Comparison of ENCODE assay signal across 8 cellular contexts in the genomic region with DNA sequence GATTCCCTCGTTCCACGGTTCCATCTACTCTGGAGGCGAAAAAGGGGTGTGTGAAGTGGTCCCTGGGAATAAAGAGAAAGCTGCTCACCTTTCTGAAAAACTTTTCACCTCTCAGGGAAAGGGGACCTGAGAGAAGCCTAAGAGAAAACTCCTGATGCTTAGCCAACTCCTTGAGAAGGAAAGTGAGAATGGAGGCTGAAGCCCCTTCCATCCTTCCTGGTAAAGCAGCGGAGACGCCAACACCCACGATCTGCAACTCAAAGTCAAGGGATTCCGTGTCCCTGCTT.
DNase-seq lines count a peak whose midpoint lies in the region; ATAC-seq, FAIRE-seq and TF ChIP-seq lines count a peak whose summit lies in the region.

No MANE protein-coding gene starts in this region.

- WGBS in liver, result 17% methylated on average over 7 of the region's 7 CpGs
- WGBS in thymus, result 39% methylated on average over 7 of the region's 7 CpGs

- TF ChIP-seq CTCF in astrocyte (IDR thresholded peaks at IDR 0.05; ENCODE audit: insufficient read depth, low read depth, low read length), result no peak
- TF ChIP-seq CTCF in liver (IDR thresholded peaks at IDR 0.05; ENCODE audit: low read depth, low read length, missing input control), result no peak

- peak overlapping the region; percentile 73 for H3K4me3 Mint-ChIP-seq in activated T-cell treated with anti-CD3 and anti-CD28 coated beads, Interleukin-2, amount 50 U/mL, for 24 hours
- H3K4me3 Mint-ChIP-seq in astrocyte (ENCODE audit: unreplicated experiment), result peak overlapping the region; percentile 56

- H3K36me3 Mint-ChIP-seq in activated T-cell treated with anti-CD3 and anti-CD28 coated beads, Interleukin-2, amount 50 U/mL, for 24 hours (ENCODE audit: low read depth), result peaks cover 10% of the 10 kb centered on the region
- no peaks in the 10 kb centered on the region for H3K36me3 Mint-ChIP-seq in astrocyte (ENCODE audit: low read depth, unreplicated experiment)

- peak overlapping the region; percentile 96 for H3K27ac ChIP-seq in astrocyte (ENCODE audit: low read depth, low read length)
- peak overlapping the region; percentile 92 to 94 for H3K27ac ChIP-seq in liver (ENCODE audit: low read depth in 1 of 2, low read length in 2 of 2)
- peak overlapping the region; percentile 88 for H3K27ac ChIP-seq in thymus (ENCODE audit: low read depth)

- H3K4me1 ChIP-seq in astrocyte (ENCODE audit: insufficient read depth, low read length), result peaks cover 51% of the 10 kb centered on the region
- peaks cover 9 to 42% (median 34%) of the 10 kb centered on the region in 4 donors for H3K4me1 ChIP-seq in liver (ENCODE audit: control insufficient read depth in 4 of 4, insufficient read depth in 4 of 4, low read length in 3 of 4)
- peaks cover 41% of the 10 kb centered on the region for H3K4me1 ChIP-seq in thymus (ENCODE audit: control insufficient read depth, insufficient read depth, low read length)

- H2AFZ ChIP-seq in astrocyte (ENCODE audit: low read depth, low read length), result peak overlapping the region; percentile 57

- FAIRE-seq in astrocyte (lab: Jason Lieb, UNC), result no peak

- peaks cover 64% of the 10 kb centered on the region for H3K4me1 Mint-ChIP-seq in activated T-cell treated with anti-CD3 and anti-CD28 coated beads, Interleukin-2, amount 50 U/mL, for 24 hours (ENCODE audit: low read depth)
- H3K4me1 Mint-ChIP-seq in astrocyte (ENCODE audit: low read depth, unreplicated experiment), result peaks cover 37% of the 10 kb centered on the region

- no peaks in the 10 kb centered on the region for H3K9me3 Mint-ChIP-seq in activated T-cell treated with anti-CD3 and anti-CD28 coated beads, Interleukin-2, amount 50 U/mL, for 24 hours
- H3K9me3 Mint-ChIP-seq in astrocyte (ENCODE audit: unreplicated experiment), result no peaks in the 10 kb centered on the region

- H3K27me3 Mint-ChIP-seq in activated T-cell treated with anti-CD3 and anti-CD28 coated beads, Interleukin-2, amount 50 U/mL, for 24 hours, result no peaks in the 10 kb centered on the region
- H3K27me3 Mint-ChIP-seq in astrocyte (ENCODE audit: low read depth, unreplicated experiment), result peaks cover 17% of the 10 kb centered on the region

- H3K27ac Mint-ChIP-seq in activated T-cell treated with anti-CD3 and anti-CD28 coated beads, Interleukin-2, amount 50 U/mL, for 24 hours, result peak overlapping the region; percentile 97
- H3K27ac Mint-ChIP-seq in astrocyte (ENCODE audit: unreplicated experiment), result no peak overlapping the region

- H3K27me3 ChIP-seq in astrocyte (ENCODE audit: insufficient read depth, low read length), result no peaks in the 10 kb centered on the region
- no peaks in the 10 kb centered on the region for H3K27me3 ChIP-seq in liver (ENCODE audit: control insufficient read depth in 4 of 4, insufficient read depth in 4 of 4, low read length in 3 of 4)
- no peaks in the 10 kb centered on the region for H3K27me3 ChIP-seq in thymus (ENCODE audit: control insufficient read depth, insufficient read depth)

- H3K9ac ChIP-seq in astrocyte (ENCODE audit: low read length) (peak overlapping the region; percentile 67), liver (ENCODE audit: low read depth in 1 of 2, low read length in 2 of 2) (peak overlapping the region; percentile 59 to 89)

- DNase-seq in activated T-cell treated with anti-CD3 and anti-CD28 coated beads, Interleukin-2, amount 50 U/mL, for 24 hours, result no peak
- DNase-seq in activated T-cell treated with anti-CD3 and anti-CD28 coated beads for 4 hours (no peak), astrocyte (ENCODE audit: low read depth) (no peak), dedifferentiated amniotic fluid mesenchymal stem cell (ENCODE audit: extremely low spot score) (no peak), NCI-H2081 treated with DMSO at 0.1 percent for 48 hours (lab: John Stamatoyannopoulos, UW) (no peak)

- no peak for ATAC-seq in GM19324 (IDR thresholded peaks at IDR 0.05; ENCODE audit: low FRiP score, unreplicated experiment)

- H3K4me3 ChIP-seq in astrocyte (ENCODE audit: insufficient read depth, low read depth, low read length) (peak overlapping the region; percentile 47), liver (ENCODE audit: low read depth in 1 of 3, low read length in 3 of 3) (peak overlapping the region; percentile 21 to 64 (median 41)), thymus (ENCODE audit: low read length) (peak overlapping the region; percentile 57)

- TF ChIP-seq RAD21 in liver (IDR thresholded peaks at IDR 0.05), result no peak

- H3K36me3 ChIP-seq in astrocyte (ENCODE audit: insufficient read depth, low read length) (no peaks in the 10 kb centered on the region), liver (ENCODE audit: control insufficient read depth in 4 of 4, insufficient read depth in 3 of 4, low read depth in 1 of 4, low read length in 3 of 4) (no peaks in the 10 kb centered on the region), thymus (ENCODE audit: control insufficient read depth, insufficient read depth) (no peaks in the 10 kb centered on the region)

- no peaks in the 10 kb centered on the region for H3K79me2 ChIP-seq in astrocyte (ENCODE audit: insufficient read depth, low read length)

- H3K9me3 ChIP-seq in astrocyte (ENCODE audit: insufficient read depth, low read depth, low read length) (no peaks in the 10 kb centered on the region), liver (ENCODE audit: control insufficient read depth in 4 of 4, low read length in 3 of 4) (no peaks in the 10 kb centered on the region), thymus (ENCODE audit: control insufficient read depth) (no peaks in the 10 kb centered on the region)

- H4K20me1 ChIP-seq in astrocyte (ENCODE audit: insufficient read depth, low read length), result no peaks in the 10 kb centered on the region

- H3K4me2 ChIP-seq in astrocyte (ENCODE audit: low read length), result peak overlapping the region; percentile 89

TF ChIP-seq in liver, 16 proteins besides CTCF, POLR2A, EP300 and RAD21:
- TF ChIP-seq, protein P1, sequence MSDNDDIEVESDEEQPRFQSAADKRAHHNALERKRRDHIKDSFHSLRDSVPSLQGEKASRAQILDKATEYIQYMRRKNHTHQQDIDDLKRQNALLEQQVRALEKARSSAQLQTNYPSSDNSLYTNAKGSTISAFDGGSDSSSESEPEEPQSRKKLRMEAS (IDR thresholded peaks at IDR 0.05), result no peak
- TF ChIP-seq YY1 (IDR thresholded peaks at IDR 0.05), result no peak
- TF ChIP-seq JUND (IDR thresholded peaks at IDR 0.05), result no peak
- TF ChIP-seq FOXA2 (IDR thresholded peaks at IDR 0.05), result no peak
- TF ChIP-seq, protein P2, sequence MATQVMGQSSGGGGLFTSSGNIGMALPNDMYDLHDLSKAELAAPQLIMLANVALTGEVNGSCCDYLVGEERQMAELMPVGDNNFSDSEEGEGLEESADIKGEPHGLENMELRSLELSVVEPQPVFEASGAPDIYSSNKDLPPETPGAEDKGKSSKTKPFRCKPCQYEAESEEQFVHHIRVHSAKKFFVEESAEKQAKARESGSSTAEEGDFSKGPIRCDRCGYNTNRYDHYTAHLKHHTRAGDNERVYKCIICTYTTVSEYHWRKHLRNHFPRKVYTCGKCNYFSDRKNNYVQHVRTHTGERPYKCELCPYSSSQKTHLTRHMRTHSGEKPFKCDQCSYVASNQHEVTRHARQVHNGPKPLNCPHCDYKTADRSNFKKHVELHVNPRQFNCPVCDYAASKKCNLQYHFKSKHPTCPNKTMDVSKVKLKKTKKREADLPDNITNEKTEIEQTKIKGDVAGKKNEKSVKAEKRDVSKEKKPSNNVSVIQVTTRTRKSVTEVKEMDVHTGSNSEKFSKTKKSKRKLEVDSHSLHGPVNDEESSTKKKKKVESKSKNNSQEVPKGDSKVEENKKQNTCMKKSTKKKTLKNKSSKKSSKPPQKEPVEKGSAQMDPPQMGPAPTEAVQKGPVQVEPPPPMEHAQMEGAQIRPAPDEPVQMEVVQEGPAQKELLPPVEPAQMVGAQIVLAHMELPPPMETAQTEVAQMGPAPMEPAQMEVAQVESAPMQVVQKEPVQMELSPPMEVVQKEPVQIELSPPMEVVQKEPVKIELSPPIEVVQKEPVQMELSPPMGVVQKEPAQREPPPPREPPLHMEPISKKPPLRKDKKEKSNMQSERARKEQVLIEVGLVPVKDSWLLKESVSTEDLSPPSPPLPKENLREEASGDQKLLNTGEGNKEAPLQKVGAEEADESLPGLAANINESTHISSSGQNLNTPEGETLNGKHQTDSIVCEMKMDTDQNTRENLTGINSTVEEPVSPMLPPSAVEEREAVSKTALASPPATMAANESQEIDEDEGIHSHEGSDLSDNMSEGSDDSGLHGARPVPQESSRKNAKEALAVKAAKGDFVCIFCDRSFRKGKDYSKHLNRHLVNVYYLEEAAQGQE (IDR thresholded peaks at IDR 0.05), result no peak
- TF ChIP-seq ZBTB33 (IDR thresholded peaks at IDR 0.05), result no peak
- no peak for TF ChIP-seq TAF1 (conservative IDR thresholded peaks at IDR 0.05)
- TF ChIP-seq GABPA (IDR thresholded peaks at IDR 0.05 in 1 of 2, conservative IDR thresholded peaks at IDR 0.05 in 1 of 2), result no peak
- no peak for TF ChIP-seq RXRA (IDR thresholded peaks at IDR 0.05)
- TF ChIP-seq HNF4G (IDR thresholded peaks at IDR 0.05), result no peak
